In genomic region chr10:114624941-114625780, GRCh38 we compare ENCODE assay signal across 1 cellular context.
TF ChIP-seq lines count a peak whose summit lies in the region.

No MANE protein-coding gene starts in this region.

TF ChIP-seq in IMR-90, 13 proteins besides CTCF, POLR2A, EP300 and RAD21 (continued from another document):
- TF ChIP-seq ELK1 (IDR thresholded peaks at IDR 0.05; ENCODE audit: borderline replicate concordance, low read depth, low read length) (no peak), MAFK (IDR thresholded peaks at IDR 0.05; ENCODE audit: low read depth, low read length) (no peak), SMC3 (IDR thresholded peaks at IDR 0.05; ENCODE audit: low read depth, low read length) (no peak)
TF ChIP-seq in IMR-90: peak in this region for 0.
